Comparison of ENCODE assay signal across 30 cellular contexts in the genomic region with DNA sequence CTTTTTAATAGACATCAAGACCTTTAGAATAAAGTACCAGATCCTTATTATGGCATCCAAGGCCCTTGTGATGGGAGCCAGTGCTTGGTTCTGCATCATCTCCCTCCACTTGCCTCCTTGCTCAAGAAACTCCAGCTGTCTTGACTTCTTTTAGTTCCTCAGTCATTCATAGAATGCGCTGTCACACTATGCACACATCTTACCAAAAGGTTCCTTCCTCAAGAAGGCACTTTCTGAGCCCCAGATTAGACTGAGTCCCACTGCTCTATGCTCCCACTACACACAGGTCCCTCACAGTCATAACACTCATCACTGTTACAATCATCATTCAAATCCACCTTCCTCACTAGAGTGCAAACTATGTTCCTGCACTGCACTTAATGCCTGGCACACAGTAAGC. TPM values are rescaled to one million over a fixed set of nuclear protein-coding genes. Genes with fewer than 3 reads are reported as not detected.
A peak's percentile ranks its signal among the peaks of the same experiment; 100 is the strongest.
DNase-seq lines count a peak whose midpoint lies in the region; ATAC-seq and TF ChIP-seq lines count a peak whose summit lies in the region.
"Had no signal": no experiment of that assay in that cellular context is flagged by ENCODE, and none has a peak within 500 bp of the region (broad histone marks: within the 10 kb centered on the region; RNA-seq: fewer than 3 reads in every experiment).

No MANE protein-coding gene starts in this region.

- peak overlapping the region; percentile 78 for H3K27ac ChIP-seq in neutrophil
- H3K27ac ChIP-seq: 22Rv1, C4-2B, coronary artery, left lung, prostate gland, SJSA1, stomach, VCaP had no signal

- DNase-seq in activated CD4-positive, alpha-beta T cell treated with anti-CD3 and anti-CD28 coated beads for 36 hours: no peak
- no peak for DNase-seq in activated CD4-positive, alpha-beta T cell treated with anti-CD3 and anti-CD28 coated beads, Interleukin-2, amount 50 U/mL, for 4 hours
- DNase-seq in NCI-H748 (lab: John Stamatoyannopoulos, UW; ENCODE audit: unreplicated experiment) (no peak), hepatic stellate cell (ENCODE audit: low spot score) (no peak)
- DNase-seq: activated CD4-positive, alpha-beta T cell treated with anti-CD3 and anti-CD28 coated beads for 48 hours; activated CD8-positive, alpha-beta memory T cell treated with anti-CD3 and anti-CD28 coated beads for 24 hours; activated effector memory CD4-positive, alpha-beta T cell treated with anti-CD3 and anti-CD28 coated beads, Interleukin-2, amount 50 U/mL, for 16 hours; activated naive CD8-positive, alpha-beta T cell treated with anti-CD3 and anti-CD28 coated beads, Interleukin-2, amount 50 U/mL, for 24 hours; caudate nucleus; islet precursor cell; left lung; mesendoderm; NCI-H1694; NCI-H446; RPMI8226; stimulated activated CD8-positive, alpha-beta memory T cell treated with anti-CD3 and anti-CD28 coated beads, Interleukin-4, amount 100 ng/mL, for 48 hours; stomach; T1000 had no signal

- CTCF ChIA-PET in activated CD4-positive, alpha-beta T cell treated with anti-CD3 and anti-CD28 coated beads for 36 hours (lab: Charles Lee): no interaction called here

- ATAC-seq in activated CD4-positive, alpha-beta T cell treated with anti-CD3 and anti-CD28 coated beads for 36 hours: peak; percentile 68
- ATAC-seq in GM21576 (IDR thresholded peaks at IDR 0.05; ENCODE audit: unreplicated experiment): peak; percentile 44
- ATAC-seq in HG03432 (IDR thresholded peaks at IDR 0.05; ENCODE audit: unreplicated experiment): peak; percentile 84
- no peak for ATAC-seq in GM19035 (IDR thresholded peaks at IDR 0.05; ENCODE audit: unreplicated experiment)
- ATAC-seq: activated naive CD8-positive, alpha-beta T cell treated with anti-CD3 and anti-CD28 coated beads, Interleukin-2, amount 50 U/mL, for 24 hours; esophagus mucosa; left lung; sciatic nerve had no signal

- H3K27me3 Mint-ChIP-seq in activated CD4-positive, alpha-beta T cell treated with anti-CD3 and anti-CD28 coated beads for 36 hours: no peaks in the 10 kb centered on the region
- H3K27me3 Mint-ChIP-seq: activated naive CD8-positive, alpha-beta T cell treated with anti-CD3 and anti-CD28 coated beads, Interleukin-2, amount 50 U/mL, for 24 hours had no signal

- H3K4me3 ChIP-seq in neutrophil (ENCODE audit: low read depth in 1 of 2, low read length in 1 of 2): no peak overlapping the region
- H3K4me3 ChIP-seq: coronary artery, left lung, prostate gland, SJSA1, stomach had no signal

- H3K4me1 ChIP-seq in neutrophil (ENCODE audit: control insufficient read depth in 1 of 2, insufficient read depth in 1 of 2, low read depth in 1 of 2, low read length in 1 of 2): peaks cover 16 to 25% of the 10 kb centered on the region in 2 experiments
- H3K4me1 ChIP-seq: prostate gland, SJSA1, stomach had no signal

- POLR2A ChIA-PET in activated CD4-positive, alpha-beta T cell treated with anti-CD3 and anti-CD28 coated beads for 36 hours (lab: Charles Lee): no interaction called here

- no peaks in the 10 kb centered on the region for H3K36me3 ChIP-seq in neutrophil
- H3K36me3 ChIP-seq: left lung, prostate gland, SJSA1, stomach had no signal

- H3K27ac Mint-ChIP-seq in activated CD4-positive, alpha-beta T cell treated with anti-CD3 and anti-CD28 coated beads for 36 hours: peak overlapping the region; percentile 7
- H3K27ac Mint-ChIP-seq: activated naive CD8-positive, alpha-beta T cell treated with anti-CD3 and anti-CD28 coated beads, Interleukin-2, amount 50 U/mL, for 24 hours had no signal

- TF ChIP-seq CTCF in neutrophil (IDR thresholded peaks at IDR 0.05): no peak

- H3K36me3 Mint-ChIP-seq in activated CD4-positive, alpha-beta T cell treated with anti-CD3 and anti-CD28 coated beads for 36 hours (ENCODE audit: low read depth): no peaks in the 10 kb centered on the region

- intact Hi-C loops in activated CD4-positive, alpha-beta T cell treated with anti-CD3 and anti-CD28 coated beads for 36 hours (cut with DNase I, micrococcal nuclease): no loop called here

- no peaks in the 10 kb centered on the region for H3K9me3 ChIP-seq in neutrophil
- H3K9me3 ChIP-seq: left lung, prostate gland, SJSA1, stomach had no signal

- H3K4me1 Mint-ChIP-seq in activated CD4-positive, alpha-beta T cell treated with anti-CD3 and anti-CD28 coated beads for 36 hours: no peaks in the 10 kb centered on the region
- H3K4me1 Mint-ChIP-seq: activated naive CD8-positive, alpha-beta T cell treated with anti-CD3 and anti-CD28 coated beads, Interleukin-2, amount 50 U/mL, for 24 hours had no signal

- no peaks in the 10 kb centered on the region for H3K27me3 ChIP-seq in neutrophil
- H3K27me3 ChIP-seq: left lung, SJSA1, stomach had no signal

- no peak overlapping the region for H3K4me3 Mint-ChIP-seq in activated CD4-positive, alpha-beta T cell treated with anti-CD3 and anti-CD28 coated beads for 36 hours
- H3K4me3 Mint-ChIP-seq: activated naive CD8-positive, alpha-beta T cell treated with anti-CD3 and anti-CD28 coated beads, Interleukin-2, amount 50 U/mL, for 24 hours had no signal

- no peaks in the 10 kb centered on the region for H3K9me3 Mint-ChIP-seq in activated CD4-positive, alpha-beta T cell treated with anti-CD3 and anti-CD28 coated beads for 36 hours (ENCODE audit: low read depth)
- H3K9me3 Mint-ChIP-seq: activated naive CD8-positive, alpha-beta T cell treated with anti-CD3 and anti-CD28 coated beads, Interleukin-2, amount 50 U/mL, for 24 hours had no signal

RNA-seq across cellular contexts. Expression of a gene that starts 57.8 kb away (rescaled TPM):
- total RNA-seq in activated CD4-positive, alpha-beta T cell treated with anti-CD3 and anti-CD28 coated beads for 36 hours: 10 to 100 TPM; 67.0 to 96.5 TPM
